Comparison of ENCODE assay signal across 11 cellular contexts in the genomic region with DNA sequence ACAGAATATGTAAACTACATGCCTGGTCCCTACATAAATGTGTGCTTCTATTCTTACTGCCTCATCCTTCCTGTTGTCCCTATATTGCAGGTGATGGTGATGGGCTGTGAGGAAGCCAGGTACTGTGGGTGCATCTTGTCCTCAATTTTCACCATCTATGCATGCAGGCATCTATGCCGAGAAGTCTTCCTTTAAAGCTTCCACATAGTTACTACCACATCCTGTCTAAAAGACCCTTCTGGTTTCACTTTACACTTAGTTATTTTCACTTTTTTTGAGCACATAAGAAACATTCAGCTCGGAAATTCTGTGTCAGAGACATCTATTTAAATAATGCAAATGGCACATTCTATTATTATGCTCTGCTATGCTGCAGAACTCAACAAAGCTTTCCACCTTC. TPM values are rescaled to one million over a fixed set of nuclear protein-coding genes. Genes with fewer than 3 reads are reported as not detected.
A peak's percentile ranks its signal among the peaks of the same experiment; 100 is the strongest.
DNase-seq lines count a peak whose midpoint lies in the region; ATAC-seq and TF ChIP-seq lines count a peak whose summit lies in the region.
"Had no signal": no experiment of that assay in that cellular context is flagged by ENCODE, and none has a peak within 500 bp of the region (broad histone marks: within the 10 kb centered on the region; RNA-seq: fewer than 3 reads in every experiment).

No MANE protein-coding gene starts in this region.

- no peaks in the 10 kb centered on the region for H3K9me3 ChIP-seq in thyroid gland

- WGBS in thyroid gland, 2 donors = 76 to 77% methylated on average over 2 of the region's 2 CpGs

- H3K27ac Mint-ChIP-seq in activated naive CD4-positive, alpha-beta T cell treated with anti-CD3 and anti-CD28 coated beads for 36 hours = peak overlapping the region; percentile 33
- H3K27ac Mint-ChIP-seq in stimulated activated naive CD8-positive, alpha-beta T cell treated with anti-CD3 and anti-CD28 coated beads, Interleukin-15, Interleukin-2, amounts not matched to agents 100 ng/mL and 50 ng/mL, for 24 hours = peak overlapping the region; percentile 39
- H3K27ac Mint-ChIP-seq: naive B cell had no signal

- H3K4me3 ChIP-seq in KMS-11 (IDR thresholded peaks at IDR 0.05; ENCODE audit: insufficient read depth, low read depth, low read length) = no peak overlapping the region
- no peak overlapping the region for H3K4me3 ChIP-seq in thyroid gland (replicated peaks in 1 of 3)

- intact Hi-C loops in activated naive CD4-positive, alpha-beta T cell treated with anti-CD3 and anti-CD28 coated beads for 36 hours (cut with micrococcal nuclease) = loop anchor here (1.0 to 5.0 kb wide), 4 partner anchors 8 to 359 kb away; a partner anchor contains a TSS
- intact Hi-C loops in thyroid gland (cut with DNase I) = no loop called here

- H3K4me1 Mint-ChIP-seq in activated naive CD4-positive, alpha-beta T cell treated with anti-CD3 and anti-CD28 coated beads for 36 hours (ENCODE audit: low read depth) = peaks cover 37% of the 10 kb centered on the region
- H3K4me1 Mint-ChIP-seq in stimulated activated naive CD8-positive, alpha-beta T cell treated with anti-CD3 and anti-CD28 coated beads, Interleukin-15, Interleukin-2, amounts not matched to agents 100 ng/mL and 50 ng/mL, for 24 hours (ENCODE audit: low read depth) = peaks cover 40% of the 10 kb centered on the region

- CTCF ChIA-PET in activated naive CD4-positive, alpha-beta T cell treated with anti-CD3 and anti-CD28 coated beads for 36 hours (lab: Charles Lee) = interaction anchor here (0.6 to 1.4 kb wide), 3 partner anchors 19 to 1108 kb away, joined by 3 to 6 read pairs (median 3); no protein-coding TSS in a partner anchor

- H3K27ac ChIP-seq in KMS-11 (peak overlapping the region; percentile 80), thyroid gland (no peak overlapping the region)
- H3K27ac ChIP-seq: C4-2B had no signal

- H3K27me3 ChIP-seq in KMS-11 (ENCODE audit: insufficient read depth, low read depth) (no peaks in the 10 kb centered on the region), thyroid gland (no peaks in the 10 kb centered on the region)

- H3K36me3 ChIP-seq in KMS-11 (ENCODE audit: insufficient read depth) (no peaks in the 10 kb centered on the region), thyroid gland (no peaks in the 10 kb centered on the region)

- TF ChIP-seq POLR2A in thyroid gland (IDR thresholded peaks at IDR 0.05) = no peak

- H4K20me1 ChIP-seq in KMS-11 (ENCODE audit: insufficient read depth) = no peaks in the 10 kb centered on the region

- peaks cover 4% of the 10 kb centered on the region for H3K9me3 Mint-ChIP-seq in activated naive CD4-positive, alpha-beta T cell treated with anti-CD3 and anti-CD28 coated beads for 36 hours
- no peaks in the 10 kb centered on the region for H3K9me3 Mint-ChIP-seq in stimulated activated naive CD8-positive, alpha-beta T cell treated with anti-CD3 and anti-CD28 coated beads, Interleukin-15, Interleukin-2, amounts not matched to agents 100 ng/mL and 50 ng/mL, for 24 hours

- H3K4me2 ChIP-seq in KMS-11 = peak overlapping the region; percentile 87

- no peaks in the 10 kb centered on the region for H3K27me3 Mint-ChIP-seq in activated naive CD4-positive, alpha-beta T cell treated with anti-CD3 and anti-CD28 coated beads for 36 hours (ENCODE audit: low read depth)
- H3K27me3 Mint-ChIP-seq in stimulated activated naive CD8-positive, alpha-beta T cell treated with anti-CD3 and anti-CD28 coated beads, Interleukin-15, Interleukin-2, amounts not matched to agents 100 ng/mL and 50 ng/mL, for 24 hours = no peaks in the 10 kb centered on the region
- H3K27me3 Mint-ChIP-seq: naive B cell had no signal

- no peak overlapping the region for H3K4me3 Mint-ChIP-seq in activated naive CD4-positive, alpha-beta T cell treated with anti-CD3 and anti-CD28 coated beads for 36 hours
- H3K4me3 Mint-ChIP-seq in stimulated activated naive CD8-positive, alpha-beta T cell treated with anti-CD3 and anti-CD28 coated beads, Interleukin-15, Interleukin-2, amounts not matched to agents 100 ng/mL and 50 ng/mL, for 24 hours = peak overlapping the region; percentile 29

- H3K4me1 ChIP-seq in KMS-11 (ENCODE audit: low read depth, poor library complexity, severe bottlenecking) (peaks cover 56% of the 10 kb centered on the region), thyroid gland (no peaks in the 10 kb centered on the region)

- DNase-seq in activated naive CD4-positive, alpha-beta T cell treated with anti-CD3 and anti-CD28 coated beads for 36 hours = peak; percentile 18
- no peak for DNase-seq in activated naive CD4-positive, alpha-beta T cell treated with anti-CD3 and anti-CD28 coated beads, Interleukin-2, amount 50 U/mL, for 16 hours
- no peak for DNase-seq in NCI-H187 treated with DMSO at 0.1 percent for 48 hours (lab: John Stamatoyannopoulos, UW)
- no peak for DNase-seq in thyroid gland
- no peak for DNase-seq in Ammon's horn (ENCODE audit: low spot score)
- DNase-seq: activated gamma-delta T cell, naive B cell had no signal

- TF ChIP-seq CTCF in KMS-11 (conservative IDR thresholded peaks at IDR 0.05; ENCODE audit: low read depth, low read length) (no peak), thyroid gland (IDR thresholded peaks at IDR 0.05) (no peak)

- H2AFZ ChIP-seq in KMS-11 (ENCODE audit: low read depth) = peak overlapping the region; percentile 10; the same call in 1 of the 2 replicates

- no peaks in the 10 kb centered on the region for H3K79me2 ChIP-seq in KMS-11 (ENCODE audit: insufficient read depth, low read depth)

- H3K9ac ChIP-seq in KMS-11 = no peak overlapping the region

- peak; percentile 89 for ATAC-seq in HG02678 (IDR thresholded peaks at IDR 0.05; ENCODE audit: unreplicated experiment)

- H3K36me3 Mint-ChIP-seq in activated naive CD4-positive, alpha-beta T cell treated with anti-CD3 and anti-CD28 coated beads for 36 hours (ENCODE audit: low read depth) = no peaks in the 10 kb centered on the region
- H3K36me3 Mint-ChIP-seq in stimulated activated naive CD8-positive, alpha-beta T cell treated with anti-CD3 and anti-CD28 coated beads, Interleukin-15, Interleukin-2, amounts not matched to agents 100 ng/mL and 50 ng/mL, for 24 hours (ENCODE audit: low read depth) = no peaks in the 10 kb centered on the region
- H3K36me3 Mint-ChIP-seq: naive B cell had no signal

RNA-seq across cellular contexts. Expression of a gene that starts 28.2 kb away (rescaled TPM):
- not detected for total RNA-seq in activated naive CD4-positive, alpha-beta T cell treated with anti-CD3 and anti-CD28 coated beads for 36 hours
- not detected for total RNA-seq in thyroid gland

RNA-seq across cellular contexts. Expression of a gene that starts 37.8 kb away (rescaled TPM):
- total RNA-seq in activated naive CD4-positive, alpha-beta T cell treated with anti-CD3 and anti-CD28 coated beads for 36 hours = under 1 TPM; 0.31 to 0.49 TPM
- 10 to 100 TPM; 12.6 to 23.8 (median 14.4) TPM for total RNA-seq in thyroid gland

Comparison
In these comparisons a context has a peak if more than half of its experiments do, and no peak if none do; other contexts are left out.
1. RNA of a gene that starts 37.8 kb away (total RNA-seq): 12.6 to 23.8 TPM in thyroid gland; 0.31 to 0.49 TPM in activated naive CD4-positive, alpha-beta T cell treated with anti-CD3 and anti-CD28 coated beads for 36 hours; every median in the first group is over 4 times any median in the second.